Comparison of ENCODE assay signal across 8 cellular contexts in genomic region chr4:2008671-2008920, GRCh38. TPM values are rescaled to one million over a fixed set of nuclear protein-coding genes. Genes with fewer than 3 reads are reported as not detected.
A peak's percentile ranks its signal among the peaks of the same experiment; 100 is the strongest.
DNase-seq lines count a peak whose midpoint lies in the region; ATAC-seq and TF ChIP-seq lines count a peak whose summit lies in the region.

No MANE protein-coding gene starts in this region.

- H3K9me3 ChIP-seq in thyroid gland: no peaks in the 10 kb centered on the region

- peak overlapping the region; percentile 97 to 100 (median 99) for H3K27ac ChIP-seq in thyroid gland

- in situ Hi-C loops in astrocyte of the cerebellum (cut with HindIII; ENCODE audit: low sequenced_read_pairs): loop anchor here (10.0 kb wide), 1 partner anchor 54 kb away; no protein-coding TSS in a partner anchor

- intact Hi-C loops in thyroid gland (cut with DNase I): no loop called here

- H3K9me3 Mint-ChIP-seq in T-helper 2 cell treated with Interferon-gamma antibody and Interleukin-4, amounts not matched to agents 5 μg/mL and 100 μg/mL, for 36 hours: no peaks in the 10 kb centered on the region

- peaks cover 10% of the 10 kb centered on the region for H3K27me3 Mint-ChIP-seq in T-helper 2 cell treated with Interferon-gamma antibody and Interleukin-4, amounts not matched to agents 5 μg/mL and 100 μg/mL, for 36 hours (ENCODE audit: low read depth)

- H3K4me3 ChIP-seq in astrocyte of the cerebellum (ENCODE audit: low read depth, low read length) (peak overlapping the region; percentile 86), thyroid gland (replicated peaks in 1 of 3) (peak overlapping the region; percentile 84 to 99 (median 99))

- no peaks in the 10 kb centered on the region for H3K27me3 ChIP-seq in thyroid gland

- TF ChIP-seq POLR2A in thyroid gland (IDR thresholded peaks at IDR 0.05): no peak

- DNase-seq in T-helper 2 cell treated with Interferon-gamma antibody and Interleukin-4, amounts not matched to agents 5 μg/mL and 100 μg/mL, for 36 hours (ENCODE audit: low spot score): no peak
- DNase-seq in T-helper 2 cell: no peak
- DNase-seq in astrocyte of the cerebellum (ENCODE audit: low read depth): no peak
- DNase-seq in left lobe of liver (ENCODE audit: low spot score): no peak
- no peak for DNase-seq in thyroid gland
- no peak for DNase-seq in NCI-H1048 (lab: John Stamatoyannopoulos, UW)

- no peak for TF ChIP-seq CTCF in astrocyte of the cerebellum (IDR thresholded peaks at IDR 0.05; ENCODE audit: low read depth, low read length, missing control alignments)
- TF ChIP-seq CTCF in thyroid gland (IDR thresholded peaks at IDR 0.05): no peak

- peaks cover 5 to 13% of the 10 kb centered on the region in 2 donors for H3K4me1 ChIP-seq in thyroid gland

- WGBS in thyroid gland, 2 donors: 0 to 2% methylated on average over 21 to 26 of the region's 27 CpGs

- H3K36me3 ChIP-seq in thyroid gland: peaks cover 0 to under 1% of the 10 kb centered on the region in 2 donors

- peaks cover 13% of the 10 kb centered on the region for H3K36me3 Mint-ChIP-seq in T-helper 2 cell treated with Interferon-gamma antibody and Interleukin-4, amounts not matched to agents 5 μg/mL and 100 μg/mL, for 36 hours (ENCODE audit: low read depth)

- ATAC-seq in left lobe of liver (peak; percentile 7), HG03139 (IDR thresholded peaks at IDR 0.05; ENCODE audit: unreplicated experiment) (no peak), HG03442 (IDR thresholded peaks at IDR 0.05; ENCODE audit: unreplicated experiment) (no peak)

- H3K27ac Mint-ChIP-seq in T-helper 2 cell treated with Interferon-gamma antibody and Interleukin-4, amounts not matched to agents 5 μg/mL and 100 μg/mL, for 36 hours: peak overlapping the region; percentile 89

- H3K4me1 Mint-ChIP-seq in T-helper 2 cell treated with Interferon-gamma antibody and Interleukin-4, amounts not matched to agents 5 μg/mL and 100 μg/mL, for 36 hours (ENCODE audit: low read depth): peaks cover 28% of the 10 kb centered on the region

- peak overlapping the region; percentile 91 for H3K4me3 Mint-ChIP-seq in T-helper 2 cell treated with Interferon-gamma antibody and Interleukin-4, amounts not matched to agents 5 μg/mL and 100 μg/mL, for 36 hours

RNA-seq across cellular contexts. Expression of gene NELFA, which starts 0.2 kb away (rescaled TPM):
- total RNA-seq in left lobe of liver: 11.2 TPM
- total RNA-seq in thyroid gland: 10 to 100 TPM; 23.2 to 39.3 (median 28.7) TPM

RNA-seq across cellular contexts. Expression of gene NAT8L, which starts 50.5 kb away (rescaled TPM):
- total RNA-seq in left lobe of liver (0.05 TPM), thyroid gland (1 to 10 TPM; 1.3 to 1.8 (median 1.5) TPM)
